43 cellular contexts compared by ENCODE assay signal in genomic region chr20:3003416-3003815, GRCh38. TPM values are rescaled to one million over a fixed set of nuclear protein-coding genes. Genes with fewer than 3 reads are reported as not detected.
"Had no signal": no experiment of that assay in that cellular context is flagged by ENCODE, and none has a peak within 500 bp of the region (broad histone marks: within the 10 kb centered on the region; RNA-seq: fewer than 3 reads in every experiment).

No MANE protein-coding gene starts in this region.

- DNase-seq: activated effector memory CD4-positive, alpha-beta T cell treated with anti-CD3 and anti-CD28 coated beads, Interleukin-2, amount 50 U/mL, for 16 hours; activated effector memory CD4-positive, alpha-beta T cell treated with Interleukin-2 at 50 U/mL for 16 hours; activated gamma-delta T cell; activated gamma-delta T cell treated with Interleukin-2 at 50 U/mL for 16 hours; activated naive CD4-positive, alpha-beta T cell; activated naive CD4-positive, alpha-beta T cell treated with anti-CD3 and anti-CD28 coated beads for 36 hours; activated naive CD4-positive, alpha-beta T cell treated with anti-CD3 and anti-CD28 coated beads, Interleukin-2, amount 10 ng/mL, durations not matched to agents 7 days and 5 days; activated naive CD4-positive, alpha-beta T cell treated with anti-CD3 and anti-CD28 coated beads, Interleukin-2, amount 50 U/mL, for 16 hours; activated naive CD4-positive, alpha-beta T cell treated with Interleukin-2 at 50 U/mL for 16 hours; activated naive CD8-positive, alpha-beta T cell treated with anti-CD3 and anti-CD28 coated beads for 36 hours; activated naive CD8-positive, alpha-beta T cell treated with anti-CD3 and anti-CD28 coated beads, Interleukin-2, amount 10 ng/mL, durations not matched to agents 7 days and 5 days; activated naive CD8-positive, alpha-beta T cell treated with anti-CD3 and anti-CD28 coated beads, Interleukin-2, amount 50 U/mL, for 24 hours; activated T-cell treated with anti-CD3 and anti-CD28 coated beads, Interleukin-2, amount 50 U/mL, for 1 hour; activated T-cell treated with anti-CD3 and anti-CD28 coated beads, Interleukin-2, amount 50 U/mL, for 4 hours; activated T-cell treated with anti-CD3 and anti-CD28 coated beads, Interleukin-2, amount 50 U/mL, for 48 hours; adrenal gland; amniotic stem cell; amygdala; anterior cingulate cortex; aorta; body of pancreas; brain microvascular endothelial cell; caudate nucleus; central memory CD4-positive, alpha-beta T cell; cerebellar nuclear complex had no signal

- H3K27me3 ChIP-seq: adrenal gland, ascending aorta, body of pancreas, brain microvascular endothelial cell, breast epithelium, cardiac muscle cell had no signal

- H3K4me1 ChIP-seq: adrenal gland, ascending aorta, body of pancreas, breast epithelium had no signal

- H3K4me1 Mint-ChIP-seq: activated naive CD4-positive, alpha-beta T cell treated with anti-CD3 and anti-CD28 coated beads, Interleukin-2, amount 10 ng/mL, durations not matched to agents 7 days and 5 days; activated naive CD4-positive, alpha-beta T cell treated with anti-CD3 and anti-CD28 coated beads, Interleukin-2, amount 50 U/mL, for 24 hours; activated naive CD8-positive, alpha-beta T cell treated with anti-CD3 and anti-CD28 coated beads for 36 hours; activated naive CD8-positive, alpha-beta T cell treated with anti-CD3 and anti-CD28 coated beads, Interleukin-2, amount 50 U/mL, for 24 hours; activated T-helper 17 cell treated with anti-CD3 and anti-CD28 coated beads, Interleukin-2, amount 50 U/mL, for 72 hours; brain; central memory CD8-positive, alpha-beta T cell had no signal

- H3K27ac ChIP-seq: adrenal gland, ascending aorta, body of pancreas, brain microvascular endothelial cell, breast epithelium, cardiac muscle cell had no signal

- H3K27me3 Mint-ChIP-seq: activated naive CD4-positive, alpha-beta T cell treated with anti-CD3 and anti-CD28 coated beads, Interleukin-2, amount 10 ng/mL, durations not matched to agents 7 days and 5 days; activated naive CD4-positive, alpha-beta T cell treated with anti-CD3 and anti-CD28 coated beads, Interleukin-2, amount 50 U/mL, for 24 hours; activated naive CD8-positive, alpha-beta T cell; activated naive CD8-positive, alpha-beta T cell treated with anti-CD3 and anti-CD28 coated beads for 36 hours; activated naive CD8-positive, alpha-beta T cell treated with anti-CD3 and anti-CD28 coated beads, Interleukin-2, amount 10 ng/mL, durations not matched to agents 7 days and 5 days; activated naive CD8-positive, alpha-beta T cell treated with anti-CD3 and anti-CD28 coated beads, Interleukin-2, amount 50 U/mL, for 24 hours; activated T-helper 17 cell treated with anti-CD3 and anti-CD28 coated beads, Interleukin-2, amount 50 U/mL, for 72 hours; brain; central memory CD8-positive, alpha-beta T cell had no signal

- H3K9me3 Mint-ChIP-seq: activated naive CD4-positive, alpha-beta T cell treated with anti-CD3 and anti-CD28 coated beads for 36 hours; activated naive CD4-positive, alpha-beta T cell treated with anti-CD3 and anti-CD28 coated beads, Interleukin-2, amount 10 ng/mL, durations not matched to agents 7 days and 5 days; activated naive CD4-positive, alpha-beta T cell treated with anti-CD3 and anti-CD28 coated beads, Interleukin-2, amount 50 U/mL, for 24 hours; activated naive CD4-positive, alpha-beta T cell treated with anti-CD3 and anti-CD28 coated beads, Interleukin-2, amount 50 U/mL, for 72 hours; activated naive CD8-positive, alpha-beta T cell treated with anti-CD3 and anti-CD28 coated beads for 36 hours; activated naive CD8-positive, alpha-beta T cell treated with anti-CD3 and anti-CD28 coated beads, Interleukin-2, amount 10 ng/mL, durations not matched to agents 7 days and 5 days; activated naive CD8-positive, alpha-beta T cell treated with anti-CD3 and anti-CD28 coated beads, Interleukin-2, amount 50 U/mL, for 24 hours; activated T-cell treated with anti-CD3 and anti-CD28 coated beads, Interleukin-2, amount 50 U/mL, for 4 hours; activated T-helper 1 cell treated with anti-CD3 and anti-CD28 coated beads, Interleukin-12 subunit alpha, Interleukin-12 subunit beta, Interleukin-2, Interleukin-4 antibody, amounts not matched to agents 30 ng/mL and 10 ng/mL and 1 ng/mL, durations not matched to agents 14 hours and 24 hours and 36 hours; activated T-helper 17 cell treated with anti-CD3 and anti-CD28 coated beads, Interleukin-2, amount 50 U/mL, for 72 hours; activated T-helper 2 cell treated with anti-CD3 and anti-CD28 coated beads, Interferon-gamma antibody, Interleukin-2, Interleukin-4, amounts not matched to agents 10 μg/mL and 5 μg/mL and 100 μg/mL, durations not matched to agents 14 hours and 24 hours and 36 hours; brain; central memory CD8-positive, alpha-beta T cell had no signal

- FAIRE-seq: astrocyte, bronchial epithelial cell, colon had no signal

- H3K9me3 ChIP-seq: adrenal gland, ascending aorta, body of pancreas, breast epithelium had no signal

- H3K4me3 Mint-ChIP-seq: activated naive CD4-positive, alpha-beta T cell treated with anti-CD3 and anti-CD28 coated beads for 36 hours; activated naive CD4-positive, alpha-beta T cell treated with anti-CD3 and anti-CD28 coated beads, Interleukin-2, amount 10 ng/mL, durations not matched to agents 7 days and 5 days; activated naive CD4-positive, alpha-beta T cell treated with anti-CD3 and anti-CD28 coated beads, Interleukin-2, amount 50 U/mL, for 24 hours; activated naive CD8-positive, alpha-beta T cell; activated naive CD8-positive, alpha-beta T cell treated with anti-CD3 and anti-CD28 coated beads for 36 hours; activated naive CD8-positive, alpha-beta T cell treated with anti-CD3 and anti-CD28 coated beads, Interleukin-2, amount 10 ng/mL, durations not matched to agents 7 days and 5 days; activated naive CD8-positive, alpha-beta T cell treated with anti-CD3 and anti-CD28 coated beads, Interleukin-2, amount 50 U/mL, for 24 hours; activated T-cell treated with anti-CD3 and anti-CD28 coated beads, Interleukin-2, amount 50 U/mL, for 4 hours; activated T-helper 1 cell treated with anti-CD3 and anti-CD28 coated beads, Interleukin-12 subunit alpha, Interleukin-12 subunit beta, Interleukin-2, Interleukin-4 antibody, amounts not matched to agents 30 ng/mL and 10 ng/mL and 1 ng/mL, durations not matched to agents 14 hours and 24 hours and 36 hours; activated T-helper 17 cell treated with anti-CD3 and anti-CD28 coated beads, Interleukin-2, amount 50 U/mL, for 72 hours; brain; central memory CD8-positive, alpha-beta T cell had no signal

- H3K36me3 ChIP-seq: breast epithelium had no signal

- ATAC-seq: activated naive CD4-positive, alpha-beta T cell treated with anti-CD3 and anti-CD28 coated beads, Interleukin-2, amount 50 U/mL, for 72 hours; activated naive CD8-positive, alpha-beta T cell treated with anti-CD3 and anti-CD28 coated beads, Interleukin-2, amount 50 U/mL, for 24 hours; activated T-cell treated with anti-CD3 and anti-CD28 coated beads, Interleukin-2, amount 50 U/mL, for 4 hours; activated T-helper 17 cell treated with anti-CD3 and anti-CD28 coated beads, Interleukin-2, amount 50 U/mL, for 72 hours; body of pancreas had no signal

- H3K27ac Mint-ChIP-seq: activated naive CD4-positive, alpha-beta T cell treated with anti-CD3 and anti-CD28 coated beads for 36 hours; activated naive CD4-positive, alpha-beta T cell treated with anti-CD3 and anti-CD28 coated beads, Interleukin-2, amount 10 ng/mL, durations not matched to agents 7 days and 5 days; activated naive CD4-positive, alpha-beta T cell treated with anti-CD3 and anti-CD28 coated beads, Interleukin-2, amount 50 U/mL, for 24 hours; activated naive CD8-positive, alpha-beta T cell; activated naive CD8-positive, alpha-beta T cell treated with anti-CD3 and anti-CD28 coated beads for 36 hours; activated naive CD8-positive, alpha-beta T cell treated with anti-CD3 and anti-CD28 coated beads, Interleukin-2, amount 10 ng/mL, durations not matched to agents 7 days and 5 days; activated naive CD8-positive, alpha-beta T cell treated with anti-CD3 and anti-CD28 coated beads, Interleukin-2, amount 50 U/mL, for 24 hours; activated T-helper 1 cell treated with anti-CD3 and anti-CD28 coated beads, Interleukin-12 subunit alpha, Interleukin-12 subunit beta, Interleukin-2, Interleukin-4 antibody, amounts not matched to agents 30 ng/mL and 10 ng/mL and 1 ng/mL, durations not matched to agents 14 hours and 24 hours and 36 hours; activated T-helper 17 cell treated with anti-CD3 and anti-CD28 coated beads, Interleukin-2, amount 50 U/mL, for 72 hours had no signal

- H3K4me3 ChIP-seq: adrenal gland, ascending aorta, body of pancreas, breast epithelium, cardiac muscle cell had no signal

RNA-seq across cellular contexts. Expression of gene GNRH2, which starts 40.0 kb away (rescaled TPM):
- total RNA-seq: activated naive CD4-positive, alpha-beta T cell treated with anti-CD3 and anti-CD28 coated beads for 36 hours; ascending aorta; body of pancreas; breast epithelium; cardiac septum; cerebellum; chondrocyte had no signal
- polyA plus RNA-seq: adipose tissue, cardiac muscle cell had no signal
